In the genomic region with DNA sequence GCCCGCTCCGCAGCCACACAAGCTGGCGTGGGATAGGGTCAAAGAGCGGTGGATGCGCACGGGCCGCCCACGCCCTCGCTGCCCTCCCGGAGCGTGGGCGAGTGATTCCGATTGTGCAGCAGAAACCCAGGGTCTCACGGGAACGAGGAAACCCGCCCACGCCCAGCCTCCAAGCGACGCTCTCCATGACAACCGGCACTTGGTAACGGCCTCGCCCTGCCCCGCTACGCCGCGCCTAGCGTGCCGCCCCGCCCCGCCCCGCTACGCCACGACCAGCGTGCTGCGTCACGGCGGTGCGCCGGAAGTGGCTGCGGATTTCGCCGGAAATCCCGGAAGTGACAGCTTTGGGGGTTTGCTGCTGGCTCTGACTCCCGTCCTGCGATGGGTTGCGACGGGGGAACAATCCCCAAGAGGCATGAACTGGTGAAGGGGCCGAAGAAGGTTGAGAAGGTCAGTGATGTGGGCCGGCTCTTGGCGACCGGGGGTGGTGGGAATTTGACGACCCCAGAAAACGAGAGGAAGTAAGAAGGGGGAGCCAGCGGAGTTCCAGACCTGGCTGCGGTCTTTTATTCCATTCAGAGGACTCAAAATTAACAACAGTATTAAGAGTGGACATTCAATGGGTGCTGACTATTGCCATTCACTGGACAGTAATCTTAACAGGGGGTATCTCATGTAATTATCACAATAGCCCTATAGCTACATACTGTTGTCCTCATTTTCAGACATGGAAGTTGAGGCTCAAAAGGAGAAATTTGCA, we compare ENCODE assay signal across 1 cellular context.
TF ChIP-seq lines count a peak whose summit lies in the region.

TSS of gene RTF2 (plus strand) at position 311 of the 760 bp plus-strand sequence. CDS start at position 382, 71 bp downstream.

TF ChIP-seq in HepG2, 621 proteins besides CTCF, POLR2A, EP300 and RAD21 (continued from another document and continues in another):
- TF ChIP-seq, protein P1, sequence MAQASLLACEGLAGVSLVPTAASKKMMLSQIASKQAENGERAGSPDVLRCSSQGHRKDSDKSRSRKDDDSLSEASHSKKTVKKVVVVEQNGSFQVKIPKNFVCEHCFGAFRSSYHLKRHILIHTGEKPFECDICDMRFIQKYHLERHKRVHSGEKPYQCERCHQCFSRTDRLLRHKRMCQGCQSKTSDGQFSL (CRISPR knock-in tag; IDR thresholded peaks at IDR 0.05): peak; percentile 91
- peak; percentile 100 for TF ChIP-seq ZNF350 (CRISPR knock-in tag; IDR thresholded peaks at IDR 0.05; ENCODE audit: borderline replicate concordance, low read depth)
- TF ChIP-seq KLF13 (CRISPR knock-in tag; IDR thresholded peaks at IDR 0.05): peak; percentile 86; the same call in 1 of the 2 replicates
- peak; percentile 97 for TF ChIP-seq MYC (CRISPR knock-in tag; IDR thresholded peaks at IDR 0.05; ENCODE audit: borderline replicate concordance)
- peak; percentile 95 for TF ChIP-seq ZNF224 (CRISPR knock-in tag; IDR thresholded peaks at IDR 0.05)
- TF ChIP-seq ATF7 (IDR thresholded peaks at IDR 0.05): no peak
- TF ChIP-seq ATF7 (CRISPR knock-in tag; IDR thresholded peaks at IDR 0.05): no peak; the same call in 1 of the 2 replicates
- TF ChIP-seq REL (CRISPR knock-in tag; conservative IDR thresholded peaks at IDR 0.05): peak; percentile 98
- peak; percentile 77 for TF ChIP-seq ZNF281 (CRISPR knock-in tag; IDR thresholded peaks at IDR 0.05; ENCODE audit: borderline replicate concordance)
- peak; percentile 99 for TF ChIP-seq TARDBP (CRISPR knock-in tag; IDR thresholded peaks at IDR 0.05)
- TF ChIP-seq RCOR2 (CRISPR knock-in tag; IDR thresholded peaks at IDR 0.05): 0 out of 2 replicates have a peak, but pooled peaks have one; percentile 21
- TF ChIP-seq CHD4 (IDR thresholded peaks at IDR 0.05; ENCODE audit: borderline replicate concordance, low read length): no peak
- TF ChIP-seq ZKSCAN1 (IDR thresholded peaks at IDR 0.05; ENCODE audit: low read length): peak; percentile 59; the same call in 1 of the 2 replicates
- TF ChIP-seq PHF8 (CRISPR knock-in tag; IDR thresholded peaks at IDR 0.05): peak; percentile 94
- peak; percentile 96 for TF ChIP-seq ZFP90 (CRISPR knock-in tag; IDR thresholded peaks at IDR 0.05; ENCODE audit: borderline replicate concordance)
- TF ChIP-seq ZNF788 (CRISPR knock-in tag; IDR thresholded peaks at IDR 0.05; ENCODE audit: borderline replicate concordance): peak; percentile 99
- peak; percentile 96 for TF ChIP-seq MYNN (CRISPR knock-in tag; IDR thresholded peaks at IDR 0.05; ENCODE audit: low read depth)
- 0 out of 2 replicates have a peak, but pooled peaks have one; percentile 48 for TF ChIP-seq ZNF333 (CRISPR knock-in tag; IDR thresholded peaks at IDR 0.05; ENCODE audit: borderline replicate concordance)
- TF ChIP-seq RXRA (CRISPR knock-in tag; IDR thresholded peaks at IDR 0.05): peak; percentile 90
- TF ChIP-seq HIVEP1 (CRISPR knock-in tag; IDR thresholded peaks at IDR 0.05): peak; percentile 98
- no peak for TF ChIP-seq NFRKB (IDR thresholded peaks at IDR 0.05)
- TF ChIP-seq EEA1 (CRISPR knock-in tag; IDR thresholded peaks at IDR 0.05; ENCODE audit: borderline replicate concordance): peak; percentile 86; the same call in 1 of the 2 replicates
- TF ChIP-seq HOMEZ (CRISPR knock-in tag; IDR thresholded peaks at IDR 0.05; ENCODE audit: low read depth): peak; percentile 79
- TF ChIP-seq, protein P2, sequence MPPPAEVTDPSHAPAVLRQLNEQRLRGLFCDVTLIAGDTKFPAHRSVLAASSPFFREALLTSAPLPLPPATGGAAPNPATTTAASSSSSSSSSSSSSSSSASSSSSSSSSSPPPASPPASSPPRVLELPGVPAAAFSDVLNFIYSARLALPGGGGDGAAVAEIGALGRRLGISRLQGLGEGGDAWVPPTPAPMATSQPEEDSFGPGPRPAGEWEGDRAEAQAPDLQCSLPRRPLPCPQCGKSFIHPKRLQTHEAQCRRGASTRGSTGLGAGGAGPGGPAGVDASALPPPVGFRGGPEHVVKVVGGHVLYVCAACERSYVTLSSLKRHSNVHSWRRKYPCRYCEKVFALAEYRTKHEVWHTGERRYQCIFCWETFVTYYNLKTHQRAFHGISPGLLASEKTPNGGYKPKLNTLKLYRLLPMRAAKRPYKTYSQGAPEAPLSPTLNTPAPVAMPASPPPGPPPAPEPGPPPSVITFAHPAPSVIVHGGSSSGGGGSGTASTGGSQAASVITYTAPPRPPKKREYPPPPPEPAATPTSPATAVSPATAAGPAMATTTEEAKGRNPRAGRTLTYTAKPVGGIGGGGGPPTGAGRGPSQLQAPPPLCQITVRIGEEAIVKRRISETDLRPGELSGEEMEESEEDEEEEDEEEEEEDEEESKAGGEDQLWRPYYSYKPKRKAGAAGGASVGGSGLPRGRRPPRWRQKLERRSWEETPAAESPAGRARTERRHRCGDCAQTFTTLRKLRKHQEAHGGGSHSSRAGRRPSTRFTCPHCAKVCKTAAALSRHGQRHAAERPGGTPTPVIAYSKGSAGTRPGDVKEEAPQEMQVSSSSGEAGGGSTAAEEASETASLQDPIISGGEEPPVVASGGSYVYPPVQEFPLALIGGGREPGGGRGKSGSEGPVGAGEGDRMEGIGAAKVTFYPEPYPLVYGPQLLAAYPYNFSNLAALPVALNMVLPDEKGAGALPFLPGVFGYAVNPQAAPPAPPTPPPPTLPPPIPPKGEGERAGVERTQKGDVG (CRISPR knock-in tag; IDR thresholded peaks at IDR 0.05; ENCODE audit: borderline replicate concordance): 0 out of 2 replicates have a peak, but pooled peaks have one; percentile 42
- peak; percentile 68; the same call in 1 of the 2 replicates for TF ChIP-seq HINFP (CRISPR knock-in tag; IDR thresholded peaks at IDR 0.05; ENCODE audit: low read depth)
- TF ChIP-seq NR2F1 (CRISPR knock-in tag; IDR thresholded peaks at IDR 0.05): peak; percentile 51 to 58; a peak in 3 of 4 replicates
- TF ChIP-seq, protein P3, sequence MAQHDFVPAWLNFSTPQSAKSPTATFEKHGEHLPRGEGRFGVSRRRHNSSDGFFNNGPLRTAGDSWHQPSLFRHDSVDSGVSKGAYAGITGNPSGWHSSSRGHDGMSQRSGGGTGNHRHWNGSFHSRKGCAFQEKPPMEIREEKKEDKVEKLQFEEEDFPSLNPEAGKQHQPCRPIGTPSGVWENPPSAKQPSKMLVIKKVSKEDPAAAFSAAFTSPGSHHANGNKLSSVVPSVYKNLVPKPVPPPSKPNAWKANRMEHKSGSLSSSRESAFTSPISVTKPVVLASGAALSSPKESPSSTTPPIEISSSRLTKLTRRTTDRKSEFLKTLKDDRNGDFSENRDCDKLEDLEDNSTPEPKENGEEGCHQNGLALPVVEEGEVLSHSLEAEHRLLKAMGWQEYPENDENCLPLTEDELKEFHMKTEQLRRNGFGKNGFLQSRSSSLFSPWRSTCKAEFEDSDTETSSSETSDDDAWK (CRISPR knock-in tag; IDR thresholded peaks at IDR 0.05): no peak
- TF ChIP-seq FOXO1 (CRISPR knock-in tag; IDR thresholded peaks at IDR 0.05): peak; percentile 86
- TF ChIP-seq KIAA2018 (CRISPR knock-in tag; IDR thresholded peaks at IDR 0.05; ENCODE audit: borderline replicate concordance): peak; percentile 92
- peak; percentile 90; the same call in 1 of the 2 replicates for TF ChIP-seq ETV6 (CRISPR knock-in tag; conservative IDR thresholded peaks at IDR 0.05)
- TF ChIP-seq ZNF713 (CRISPR knock-in tag; IDR thresholded peaks at IDR 0.05): no peak
- peak; percentile 75; the same call in 1 of the 2 replicates for TF ChIP-seq RXRB (CRISPR knock-in tag; IDR thresholded peaks at IDR 0.05; ENCODE audit: borderline replicate concordance)
- 0 out of 2 replicates have a peak, but pooled peaks have one; percentile 90 for TF ChIP-seq ZNF33A (CRISPR knock-in tag; IDR thresholded peaks at IDR 0.05; ENCODE audit: borderline replicate concordance)
- no peak for TF ChIP-seq ZNF577 (CRISPR knock-in tag; IDR thresholded peaks at IDR 0.05; ENCODE audit: borderline replicate concordance, low read depth)
- peak; percentile 95; the same call in 1 of the 2 replicates for TF ChIP-seq ARHGAP35 (CRISPR knock-in tag; IDR thresholded peaks at IDR 0.05; ENCODE audit: borderline replicate concordance)
- TF ChIP-seq ADNP (CRISPR knock-in tag; IDR thresholded peaks at IDR 0.05): no peak
